27 cellular contexts compared by ENCODE assay signal in genomic region chr11:13620063-13620462, GRCh38.
"Had no signal": no experiment of that assay in that cellular context is flagged by ENCODE, and none has a peak within 500 bp of the region (broad histone marks: within the 10 kb centered on the region; RNA-seq: fewer than 3 reads in every experiment).

No MANE protein-coding gene starts in this region.

- H3K27ac ChIP-seq: heart right ventricle, hepatocyte, left ventricle myocardium inferior, pancreas, prostate gland, right atrium auricular region, skin epidermis, suprapubic skin, thoracic aorta, tibial artery, upper lobe of right lung had no signal

- ATAC-seq: heart right ventricle; mucosa of descending colon; naive thymus-derived CD4-positive, alpha-beta T cell; natural killer cell treated with Interleukin-12 subunit alpha and Interleukin-12 subunit beta and Interleukin-15 and Interleukin-18, amount 100 ng/mL, for 72 hours; pancreas; sciatic nerve; upper lobe of right lung had no signal

- DNase-seq: heart right ventricle; islet precursor cell; left ventricle myocardium inferior; midbrain; mucosa of descending colon; naive thymus-derived CD4-positive, alpha-beta T cell; nucleus accumbens; pancreas; posterior cingulate gyrus; stimulated activated CD4-positive, alpha-beta T cell treated with anti-CD3 and anti-CD28 coated beads, Interleukin-12 subunit alpha, Interleukin-12 subunit beta, amount 100 ng/mL, for 4 hours; stimulated activated CD4-positive, alpha-beta T cell treated with anti-CD3 and anti-CD28 coated beads, Interleukin-15, amount 100 ng/mL, for 24 hours; stimulated activated CD4-positive, alpha-beta T cell treated with anti-CD3 and anti-CD28 coated beads, Interleukin-2, amount 100 ng/mL, for 24 hours; stimulated activated CD4-positive, alpha-beta T cell treated with anti-CD3 and anti-CD28 coated beads, Interleukin-4, amount 100 ng/mL, for 1 hour; stimulated activated naive CD4-positive, alpha-beta T cell; tibial artery; trophoblast cell; upper lobe of right lung had no signal

- H3K79me2 ChIP-seq: hepatocyte had no signal

- H3K27me3 ChIP-seq: heart right ventricle, hepatocyte, pancreas, right atrium auricular region, suprapubic skin, tibial artery, upper lobe of right lung had no signal

- H3K36me3 ChIP-seq: heart right ventricle, left ventricle myocardium inferior, pancreas, prostate gland, right atrium auricular region, suprapubic skin, thoracic aorta, tibial artery, upper lobe of right lung had no signal

- H3K4me3 ChIP-seq: heart right ventricle, hepatocyte, left ventricle myocardium inferior, lung, mucosa of descending colon, pancreas, prostate gland, right atrium auricular region, skin epidermis, suprapubic skin, thoracic aorta, tibial artery, upper lobe of right lung had no signal

- H3K4me2 ChIP-seq: hepatocyte had no signal

- H2AFZ ChIP-seq: hepatocyte had no signal

- H3K4me1 ChIP-seq: heart right ventricle, left ventricle myocardium inferior, pancreas, prostate gland, right atrium auricular region, suprapubic skin, tibial artery, upper lobe of right lung had no signal

- FAIRE-seq: pancreas, urothelium cell line had no signal

- H3K9me3 ChIP-seq: prostate gland, upper lobe of right lung had no signal
